In genomic region chr13:49208619-49209018, GRCh38 we compare ENCODE assay signal across 9 cellular contexts. TPM values are rescaled to one million over a fixed set of nuclear protein-coding genes. Genes with fewer than 3 reads are reported as not detected.
"Had no signal": no experiment of that assay in that cellular context is flagged by ENCODE, and none has a peak within 500 bp of the region (broad histone marks: within the 10 kb centered on the region; RNA-seq: fewer than 3 reads in every experiment).

No MANE protein-coding gene starts in this region.

- DNase-seq: H9, HCEC 1CT, KG1 had no signal

- H2AFZ ChIP-seq: GM23338 had no signal

- H3K4me2 ChIP-seq: GM23338 had no signal

- H3K4me3 ChIP-seq: GM23338 had no signal

- FAIRE-seq: H1, H54, HTR-8/SVneo had no signal

- ATAC-seq: GM23338 had no signal

RNA-seq across cellular contexts. Expression of gene MLNR, which starts 11.5 kb away (rescaled TPM):
- total RNA-seq: H9, HT-29 had no signal
- polyA plus RNA-seq: GM23338, IgD-negative memory B cell had no signal
